11 cellular contexts compared by ENCODE assay signal in the genomic region with DNA sequence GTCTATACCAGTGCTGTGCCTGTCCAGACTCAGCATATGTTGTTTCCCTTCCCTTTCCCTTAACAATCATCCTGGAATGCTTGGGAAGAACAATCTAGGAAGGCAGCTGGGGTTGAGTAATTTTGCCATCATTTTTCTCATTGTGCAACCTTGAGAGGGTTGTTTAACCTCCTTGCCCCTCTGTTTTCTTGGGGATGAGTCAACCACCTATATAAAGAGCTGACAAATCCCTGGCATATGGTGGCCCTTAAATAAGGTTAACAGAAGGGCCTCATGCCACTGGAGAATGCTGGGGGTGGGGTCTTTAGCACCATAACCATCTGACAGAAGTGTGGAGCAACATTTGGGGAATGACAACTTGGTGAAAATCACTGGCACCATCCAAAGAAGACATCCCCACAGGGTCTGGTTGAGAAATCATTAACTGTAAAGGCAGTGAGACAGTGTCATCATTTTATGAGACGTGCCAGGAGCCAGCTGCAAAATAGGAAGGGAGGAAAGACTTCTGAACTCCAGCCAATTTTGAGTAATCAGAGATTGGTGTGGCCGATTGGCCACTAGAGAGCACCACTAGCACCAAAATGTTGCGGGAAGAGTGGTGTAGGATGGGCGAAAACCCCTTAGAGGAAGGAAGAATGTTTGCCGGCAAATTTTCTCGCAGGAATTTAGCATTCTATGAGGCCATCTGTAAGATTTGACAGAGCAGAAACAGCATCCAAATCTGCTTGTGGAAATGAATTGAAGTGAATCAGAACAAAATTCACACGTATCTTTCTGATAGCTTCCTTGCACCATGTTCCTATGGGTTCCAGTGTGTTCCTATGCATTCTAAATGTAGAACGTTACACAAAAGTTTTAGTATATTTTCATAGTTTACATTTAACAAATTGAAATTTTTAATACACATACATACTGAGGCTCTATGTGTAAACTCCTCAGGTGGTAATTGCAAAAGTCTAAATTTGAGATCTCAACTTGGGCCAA.
DNase-seq lines count a peak whose midpoint lies in the region; ATAC-seq, FAIRE-seq and TF ChIP-seq lines count a peak whose summit lies in the region.
"Had no signal": no experiment of that assay in that cellular context is flagged by ENCODE, and none has a peak within 500 bp of the region (broad histone marks: within the 10 kb centered on the region; RNA-seq: fewer than 3 reads in every experiment).

No MANE protein-coding gene starts in this region.

- H2AFZ ChIP-seq in K562 (ENCODE audit: low read depth, low read length), result no peak overlapping the region

- intact Hi-C loops in K562 (cut with micrococcal nuclease), result no loop called here

- no peaks in the 10 kb centered on the region for H3K4me1 ChIP-seq in K562 (replicated peaks in 1 of 2; ENCODE audit: control insufficient read depth in 2 of 2, insufficient read depth in 2 of 2, low read length in 2 of 2)

- H3K9me3 ChIP-seq in K562 (replicated peaks; ENCODE audit: control insufficient read depth, insufficient read depth, low read depth, low read length), result no peaks in the 10 kb centered on the region

- H3K9me1 ChIP-seq in K562 (ENCODE audit: control insufficient read depth, insufficient read depth, low read length), result no peaks in the 10 kb centered on the region

- BruUV-seq in K562 (replicated peaks; lab: Mats Ljungman, UMichigan), result no TSS peak

- no peak for TF ChIP-seq POLR2A in K562 (conservative IDR thresholded peaks at IDR 0.05)

- H3K36me3 ChIP-seq in K562 (ENCODE audit: control insufficient read depth, insufficient read depth, low read length) (no peaks in the 10 kb centered on the region), kidney epithelial cell (ENCODE audit: control insufficient read depth, insufficient read depth, low read length) (no peaks in the 10 kb centered on the region)

- H3K79me2 ChIP-seq in K562 (ENCODE audit: control insufficient read depth, insufficient read depth, low read length), result no peaks in the 10 kb centered on the region

- no peaks in the 10 kb centered on the region for H3K27me3 ChIP-seq in K562 (ENCODE audit: control insufficient read depth in 2 of 2, insufficient read depth in 2 of 2, low read length in 2 of 2)
- H3K27me3 ChIP-seq in kidney epithelial cell (ENCODE audit: control insufficient read depth, insufficient read depth, low read length), result no peaks in the 10 kb centered on the region

- no peak overlapping the region for H3K4me2 ChIP-seq in K562 (ENCODE audit: insufficient read depth, low read length)

- in situ Hi-C loops in K562 (cut with MboI), result no loop called here

- H3K27ac ChIP-seq in 22Rv1 (no peak overlapping the region), K562 (ENCODE audit: extremely low read depth, low read depth, low read length) (no peak overlapping the region)

- no peak overlapping the region for H3K9ac ChIP-seq in K562 (ENCODE audit: insufficient read depth in 1 of 2, low read depth in 2 of 2, low read length in 2 of 2)

- POLR2A ChIA-PET in HEK293T (lab: Yijun Ruan, JAX), result interaction anchor here (0.6 kb wide), 1 partner anchor 25 kb away, joined by 3 read pairs; no protein-coding TSS in a partner anchor
- POLR2A ChIA-PET in K562 (lab: Yijun Ruan, JAX), result no interaction called here

- peak; percentile 36 for TF ChIP-seq CTCF in 22Rv1 (IDR thresholded peaks at IDR 0.05)
- peak; percentile 7 to 20 (median 16); a peak in 1 of 6 replicates for TF ChIP-seq CTCF in K562 (IDR thresholded peaks at IDR 0.05 in 2 of 3, conservative IDR thresholded peaks at IDR 0.05 in 1 of 3; ENCODE audit: insufficient read depth in 2 of 3, low read depth in 1 of 3, low read length in 3 of 3)
- TF ChIP-seq CTCF in kidney epithelial cell (IDR thresholded peaks at IDR 0.05; ENCODE audit: insufficient read depth, low read length, poor library complexity, severe bottlenecking), result no peak

- TF ChIP-seq EP300 in K562 (IDR thresholded peaks at IDR 0.05; ENCODE audit: low read length), result no peak

- DNase-seq in HEK293T (ENCODE audit: extremely low spot score), result peak; percentile 59
- DNase-seq in K562 (ENCODE audit: extremely low read depth in 1 of 4, low spot score in 3 of 4), result peak in 3 of 4 experiments; percentile 9 to 14 (median 10)
- peak; percentile 14 for DNase-seq in kidney epithelial cell (ENCODE audit: low read depth)
- DNase-seq in NCI-H2029 (lab: John Stamatoyannopoulos, UW), result no peak
- no peak for DNase-seq in foreskin melanocyte
- DNase-seq: activated effector memory CD4-positive, alpha-beta T cell treated with Interleukin-2 at 50 U/mL for 16 hours; NCI-H510A had no signal

- FAIRE-seq in K562 (lab: Jason Lieb, UNC), result no peak
- FAIRE-seq: H54 had no signal

- no peaks in the 10 kb centered on the region for H4K20me1 ChIP-seq in K562 (replicated peaks; ENCODE audit: control insufficient read depth, insufficient read depth, low read length)

- no peak for ATAC-seq in K562
- no peak for ATAC-seq in esophagus mucosa
- no peak for ATAC-seq in GM19035 (IDR thresholded peaks at IDR 0.05; ENCODE audit: unreplicated experiment)

- TF ChIP-seq RAD21 in K562 (CRISPR knock-in tag; conservative IDR thresholded peaks at IDR 0.05 in 1 of 2, IDR thresholded peaks at IDR 0.05 in 1 of 2), result no peak

- H3K4me3 ChIP-seq in K562, result no peak overlapping the region
- H3K4me3 ChIP-seq in kidney epithelial cell (ENCODE audit: low read depth, low read length), result no peak overlapping the region

- CTCF ChIA-PET in HEK293T (lab: Yijun Ruan, JAX), result interaction anchor here (0.7 to 0.8 kb wide), 3 partner anchors 22 to 792 kb away, joined by 3 to 5 read pairs (median 3); partner anchors contain the start of gene NSG2
- CTCF ChIA-PET in K562 (lab: Yijun Ruan, JAX; ENCODE audit: low intra/inter-chr PET ratio), result no interaction called here

- WGBS in K562 (ENCODE audit: insufficient coverage, low coverage, missing lambda C conversion rate), result 2% methylated on average over 8 of the region's 8 CpGs

TF ChIP-seq in HEK293T, 16 proteins besides CTCF, POLR2A, EP300 and RAD21:
- TF ChIP-seq ELF4 (IDR thresholded peaks at IDR 0.05), result no peak
- no peak for TF ChIP-seq PKNOX1 (IDR thresholded peaks at IDR 0.05)
- no peak for TF ChIP-seq FOXA1 (IDR thresholded peaks at IDR 0.05)
- no peak for TF ChIP-seq CTBP1 (IDR thresholded peaks at IDR 0.05; ENCODE audit: borderline replicate concordance)
- no peak for TF ChIP-seq LEF1 (IDR thresholded peaks at IDR 0.05; ENCODE audit: borderline replicate concordance)
- no peak for TF ChIP-seq ZNF384 (IDR thresholded peaks at IDR 0.05)
- TF ChIP-seq SP1 (IDR thresholded peaks at IDR 0.05), result no peak
- TF ChIP-seq SUZ12 (IDR thresholded peaks at IDR 0.05), result no peak

TF ChIP-seq in K562, 482 proteins besides CTCF, POLR2A, EP300 and RAD21 (continues in another document):
- TF ChIP-seq, protein P1, sequence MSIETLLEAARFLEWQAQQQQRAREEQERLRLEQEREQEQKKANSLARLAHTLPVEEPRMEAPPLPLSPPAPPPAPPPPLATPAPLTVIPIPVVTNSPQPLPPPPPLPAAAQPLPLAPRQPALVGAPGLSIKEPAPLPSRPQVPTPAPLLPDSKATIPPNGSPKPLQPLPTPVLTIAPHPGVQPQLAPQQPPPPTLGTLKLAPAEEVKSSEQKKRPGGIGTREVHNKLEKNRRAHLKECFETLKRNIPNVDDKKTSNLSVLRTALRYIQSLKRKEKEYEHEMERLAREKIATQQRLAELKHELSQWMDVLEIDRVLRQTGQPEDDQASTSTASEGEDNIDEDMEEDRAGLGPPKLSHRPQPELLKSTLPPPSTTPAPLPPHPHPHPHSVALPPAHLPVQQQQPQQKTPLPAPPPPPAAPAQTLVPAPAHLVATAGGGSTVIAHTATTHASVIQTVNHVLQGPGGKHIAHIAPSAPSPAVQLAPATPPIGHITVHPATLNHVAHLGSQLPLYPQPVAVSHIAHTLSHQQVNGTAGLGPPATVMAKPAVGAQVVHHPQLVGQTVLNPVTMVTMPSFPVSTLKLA (conservative IDR thresholded peaks at IDR 0.05), result no peak
- TF ChIP-seq ATF3 (IDR thresholded peaks at IDR 0.05) (no peak), ATF3 (CRISPR knock-in tag; conservative IDR thresholded peaks at IDR 0.05) (no peak), ZNF449 (CRISPR knock-in tag; IDR thresholded peaks at IDR 0.05) (no peak), L3MBTL2 (IDR thresholded peaks at IDR 0.05) (no peak), ZNF583 (CRISPR knock-in tag; IDR thresholded peaks at IDR 0.05) (no peak), ILK (tag; IDR thresholded peaks at IDR 0.05; ENCODE audit: borderline replicate concordance, low read depth) (no peak), SNAPC5 (CRISPR knock-in tag; IDR thresholded peaks at IDR 0.05) (no peak), TEAD2 (tag; IDR thresholded peaks at IDR 0.05) (no peak)
- TF ChIP-seq, protein P2, sequence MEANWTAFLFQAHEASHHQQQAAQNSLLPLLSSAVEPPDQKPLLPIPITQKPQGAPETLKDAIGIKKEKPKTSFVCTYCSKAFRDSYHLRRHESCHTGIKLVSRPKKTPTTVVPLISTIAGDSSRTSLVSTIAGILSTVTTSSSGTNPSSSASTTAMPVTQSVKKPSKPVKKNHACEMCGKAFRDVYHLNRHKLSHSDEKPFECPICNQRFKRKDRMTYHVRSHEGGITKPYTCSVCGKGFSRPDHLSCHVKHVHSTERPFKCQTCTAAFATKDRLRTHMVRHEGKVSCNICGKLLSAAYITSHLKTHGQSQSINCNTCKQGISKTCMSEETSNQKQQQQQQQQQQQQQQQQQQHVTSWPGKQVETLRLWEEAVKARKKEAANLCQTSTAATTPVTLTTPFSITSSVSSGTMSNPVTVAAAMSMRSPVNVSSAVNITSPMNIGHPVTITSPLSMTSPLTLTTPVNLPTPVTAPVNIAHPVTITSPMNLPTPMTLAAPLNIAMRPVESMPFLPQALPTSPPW (CRISPR knock-in tag; IDR thresholded peaks at IDR 0.05), result no peak

Comparison
In these comparisons a context has a peak if more than half of its experiments do, and no peak if none do; other contexts are left out.
1. DNase-seq: peak in HEK293T (single experiment), K562 (3 of 4) and kidney epithelial cell (single experiment); none in NCI-H2029 (single experiment) and foreskin melanocyte (single experiment).